In the genomic region with DNA sequence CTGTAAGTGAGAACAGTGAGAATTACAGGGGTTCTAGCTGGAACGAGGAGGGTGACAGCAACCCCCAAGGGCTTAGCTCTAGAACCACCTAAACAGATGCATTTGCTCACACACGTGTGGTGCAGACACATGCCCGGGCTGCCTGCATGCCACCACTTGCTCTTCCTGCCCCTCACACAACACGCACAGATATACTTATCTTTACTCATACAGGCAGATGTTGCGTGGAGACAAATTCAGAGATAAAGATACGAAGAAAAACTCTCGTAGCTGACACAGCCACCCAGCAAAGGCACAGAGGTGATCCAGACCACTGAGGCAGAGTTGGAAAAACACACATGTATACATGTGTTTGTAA, we compare ENCODE assay signal across 14 cellular contexts. TPM values are rescaled to one million over a fixed set of nuclear protein-coding genes. Genes with fewer than 3 reads are reported as not detected.
A peak's percentile ranks its signal among the peaks of the same experiment; 100 is the strongest.
DNase-seq lines count a peak whose midpoint lies in the region; ATAC-seq and TF ChIP-seq lines count a peak whose summit lies in the region.
"Had no signal": no experiment of that assay in that cellular context is flagged by ENCODE, and none has a peak within 500 bp of the region (broad histone marks: within the 10 kb centered on the region; RNA-seq: fewer than 3 reads in every experiment).

No MANE protein-coding gene starts in this region.

- H3K27ac ChIP-seq in RWPE2 (ENCODE audit: poor library complexity, severe bottlenecking) = peak overlapping the region; percentile 70
- peak overlapping the region; percentile 72 for H3K27ac ChIP-seq in epithelial cell of prostate
- peak overlapping the region in 6 of 8 donors; percentile 20 to 59 (median 42) for H3K27ac ChIP-seq in spleen
- H3K27ac ChIP-seq: ovary, PC-9 had no signal

- H3K27me3 ChIP-seq in RWPE2 (ENCODE audit: insufficient read depth, poor library complexity, severe bottlenecking) (no peaks in the 10 kb centered on the region), spleen (replicated peaks in 1 of 7) (no peaks in the 10 kb centered on the region)
- H3K27me3 ChIP-seq: ovary had no signal

- no peaks in the 10 kb centered on the region for H3K9me3 ChIP-seq in RWPE2 (ENCODE audit: severe bottlenecking)
- no peaks in the 10 kb centered on the region for H3K9me3 ChIP-seq in spleen
- H3K9me3 ChIP-seq: ovary had no signal

- peaks cover 16% of the 10 kb centered on the region for H3K4me1 ChIP-seq in RWPE2 (ENCODE audit: insufficient read depth, poor library complexity, severe bottlenecking)
- H3K4me1 ChIP-seq in spleen = peaks cover 0 to 26% (median 16%) of the 10 kb centered on the region in 6 donors

- intact Hi-C loops in spleen (cut with DNase I; ENCODE audit: low total_unique reads) = no loop called here

- WGBS in spleen, 5 donors = 40 to 50% (median 42%) methylated on average over 7 of the region's 7 CpGs

- DNase-seq in HPDE6-E6E7 (ENCODE audit: extremely low spot score) (peak; percentile 73), RWPE2 (ENCODE audit: low spot score) (no peak), epithelial cell of prostate (ENCODE audit: low read depth, low spot score) (peak; percentile 50), spleen (no peak), NCI-H446 treated with DMSO at 0.1 percent for 48 hours (lab: John Stamatoyannopoulos, UW) (no peak), T-helper 1 cell (no peak)
- DNase-seq: activated T-cell treated with anti-CD3 and anti-CD28 coated beads, Interleukin-2, amount 50 U/mL, for 48 hours; foreskin melanocyte; KG1; stimulated activated CD4-positive, alpha-beta T cell treated with anti-CD3 and anti-CD28 coated beads, Interleukin-1b, Interleukin-23, amount 100 ng/mL, for 48 hours; stimulated activated naive CD4-positive, alpha-beta T cell had no signal

- ATAC-seq in RWPE2 (ENCODE audit: low read depth) (peak; percentile 88), GM18907 (IDR thresholded peaks at IDR 0.05; ENCODE audit: unreplicated experiment) (no peak)

- H3K36me3 ChIP-seq in RWPE2 (ENCODE audit: low read depth) = peaks cover 62% of the 10 kb centered on the region
- peaks cover 0 to 21% (median 0%) of the 10 kb centered on the region in 6 donors for H3K36me3 ChIP-seq in spleen
- H3K36me3 ChIP-seq: ovary had no signal

- H3K4me3 ChIP-seq in RWPE2 (ENCODE audit: severe bottlenecking) (no peak overlapping the region), spleen (no peak overlapping the region)
- H3K4me3 ChIP-seq: ovary, PC-9 had no signal

- no peak for TF ChIP-seq POLR2A in spleen (IDR thresholded peaks at IDR 0.05)

- TF ChIP-seq CTCF in RWPE2 (IDR thresholded peaks at IDR 0.05; ENCODE audit: poor library complexity, severe bottlenecking) (no peak), spleen (IDR thresholded peaks at IDR 0.05 in 8 of 11, conservative IDR thresholded peaks at IDR 0.05 in 3 of 11) (no peak)

RNA-seq across cellular contexts. Expression of gene VANGL1, which starts 13.5 kb away (rescaled TPM):
- total RNA-seq in spleen = 1 to 10 TPM; 2.9 to 7.0 (median 4.5) TPM
- under 1 TPM; 0.24 to 0.64 (median 0.61) TPM for polyA plus RNA-seq in spleen

Comparison
In these comparisons a context has a peak if more than half of its experiments do, and no peak if none do; other contexts are left out.
1. DNase-seq: peak in HPDE6-E6E7 (single experiment) and epithelial cell of prostate (single experiment); none in RWPE2 (single experiment), spleen (single experiment), NCI-H446 treated with DMSO at 0.1 percent for 48 hours (single experiment) and T-helper 1 cell (0 of 5).
2. Peak in every context shown above with its lines, with median percentiles within 50 percentile points of each other: H3K27ac ChIP-seq.